8 cellular contexts compared by ENCODE assay signal in the genomic region with DNA sequence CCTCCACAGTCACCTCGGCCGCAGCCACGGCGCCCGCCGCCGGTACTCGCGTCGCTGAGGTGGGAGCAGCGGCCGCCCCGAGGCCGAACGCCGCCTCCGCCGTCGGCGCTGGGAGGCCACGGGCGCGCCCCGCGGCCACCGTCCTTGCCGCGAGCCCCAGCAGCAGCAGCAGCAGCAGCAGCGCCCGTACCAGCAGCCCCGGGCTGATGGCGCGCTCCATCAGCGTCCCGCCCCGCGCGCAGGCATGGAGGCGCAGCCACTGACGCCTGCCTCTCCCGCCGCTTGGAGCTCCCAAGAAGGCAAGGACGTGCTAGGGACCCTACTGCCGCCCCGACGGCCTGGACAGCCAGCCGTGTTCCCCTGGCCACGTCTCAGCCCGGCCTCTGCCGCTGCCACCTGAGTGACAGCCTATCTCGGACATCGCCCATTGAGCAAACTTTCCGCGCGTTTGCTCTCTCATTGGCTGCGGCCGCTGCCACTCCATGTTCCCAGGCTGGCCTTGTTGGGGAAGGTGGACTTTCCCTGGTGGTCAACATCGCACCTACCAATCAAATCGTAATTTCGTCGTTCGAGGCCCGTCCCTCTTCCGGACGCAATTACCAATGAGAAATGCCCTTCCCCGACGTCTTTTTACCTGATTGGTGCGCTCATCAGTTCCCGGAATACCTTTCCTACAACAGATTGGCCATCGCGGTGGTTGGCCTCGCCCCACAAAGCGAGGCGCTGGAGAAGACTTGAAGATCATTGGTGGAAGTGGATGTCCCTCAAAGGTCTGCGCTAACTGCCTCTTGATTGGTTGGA. TPM values are rescaled to one million over a fixed set of nuclear protein-coding genes. Genes with fewer than 3 reads are reported as not detected.
A peak's percentile ranks its signal among the peaks of the same experiment; 100 is the strongest.
DNase-seq lines count a peak whose midpoint lies in the region; ATAC-seq lines count a peak whose summit lies in the region.

A gene (minus strand): TSS at position 410 of the 801 bp plus-strand sequence. CDS start 190 bp downstream, at position 220.

- peak within 1 kb of the TSS; percentile 81 for H2BK120ac ChIP-seq in mesenchymal stem cell (ENCODE audit: low read depth, low read length)

- DNase-seq in COR-L47 (lab: John Stamatoyannopoulos, UW) (peak; percentile 99), HUDEP-2 (lab: John Stamatoyannopoulos, UW; ENCODE audit: unreplicated experiment in 76 of 76) (peak; percentile 32 to 100 (median 98)), NT2/D1 (ENCODE audit: low read depth, low spot score) (peak; percentile 99), mesenchymal stem cell (peak; percentile 100)
- peak; percentile 98 for DNase-seq in activated CD8-positive, alpha-beta memory T cell treated with anti-CD3 and anti-CD28 coated beads, Interleukin-2, amount 10 ng/mL, durations not matched to agents 7 days and 5 days
- DNase-seq in stimulated activated CD8-positive, alpha-beta memory T cell treated with anti-CD3 and anti-CD28 coated beads, Interleukin-12 subunit alpha, Interleukin-12 subunit beta, amount 100 ng/mL, for 4 hours (ENCODE audit: low read depth): peak; percentile 83

- H3K27ac Mint-ChIP-seq in activated CD8-positive, alpha-beta memory T cell treated with anti-CD3 and anti-CD28 coated beads, Interleukin-2, amount 10 ng/mL, durations not matched to agents 7 days and 5 days: peak within 1 kb of the TSS; percentile 94

- H3K4me1 Mint-ChIP-seq in activated CD8-positive, alpha-beta memory T cell treated with anti-CD3 and anti-CD28 coated beads, Interleukin-2, amount 10 ng/mL, durations not matched to agents 7 days and 5 days: peaks cover 22% of the 10 kb centered on the region

- H3K27ac ChIP-seq in mesenchymal stem cell (ENCODE audit: low read length, poor library complexity, severe bottlenecking): peak within 1 kb of the TSS; percentile 99

- H3K27me3 Mint-ChIP-seq in activated CD8-positive, alpha-beta memory T cell treated with anti-CD3 and anti-CD28 coated beads, Interleukin-2, amount 10 ng/mL, durations not matched to agents 7 days and 5 days: no peaks in the 10 kb centered on the region

- H3K79me1 ChIP-seq in mesenchymal stem cell (replicated peaks; ENCODE audit: low read length, poor library complexity, severe bottlenecking): peaks cover 9% of the 10 kb centered on the region

- H3K23ac ChIP-seq in mesenchymal stem cell (ENCODE audit: low read length in 2 of 2): peak within 1 kb of the TSS; percentile 97 to 100

- H3K9ac ChIP-seq in NT2/D1 (ENCODE audit: insufficient read length, low read depth): peak within 1 kb of the TSS; percentile 90
- H3K9ac ChIP-seq in endocrine pancreas (ENCODE audit: control insufficient read depth, insufficient read depth, low read length): peak within 1 kb of the TSS; percentile 90
- H3K9ac ChIP-seq in mesenchymal stem cell (ENCODE audit: low read length): peak within 1 kb of the TSS; percentile 93

- H3K4ac ChIP-seq in mesenchymal stem cell (ENCODE audit: low read depth in 1 of 2, low read length in 2 of 2): peak within 1 kb of the TSS; percentile 92 to 98

- no peak within 1 kb of the TSS for H2AK5ac ChIP-seq in mesenchymal stem cell (ENCODE audit: low read length, severe bottlenecking)

- peak within 1 kb of the TSS; percentile 90 to 93 for H2BK12ac ChIP-seq in mesenchymal stem cell (ENCODE audit: low read length in 2 of 2)

- no peaks in the 10 kb centered on the region for H3K4me1 ChIP-seq in NT2/D1 (ENCODE audit: insufficient read depth, insufficient read length)
- H3K4me1 ChIP-seq in endocrine pancreas (ENCODE audit: control insufficient read depth, insufficient read depth, low read length): peaks cover 5% of the 10 kb centered on the region
- H3K4me1 ChIP-seq in mesenchymal stem cell (ENCODE audit: control insufficient read depth, insufficient read depth, low read depth, low read length): peaks cover 4% of the 10 kb centered on the region

- H2BK15ac ChIP-seq in mesenchymal stem cell (ENCODE audit: low read depth, poor library complexity, severe bottlenecking): peak within 1 kb of the TSS; percentile 100

- H3K27me3 ChIP-seq in NT2/D1 (ENCODE audit: insufficient read depth, insufficient read length): no peaks in the 10 kb centered on the region
- H3K27me3 ChIP-seq in endocrine pancreas (ENCODE audit: control insufficient read depth, insufficient read depth, low read length): no peaks in the 10 kb centered on the region
- H3K27me3 ChIP-seq in mesenchymal stem cell (ENCODE audit: control insufficient read depth in 1 of 2, insufficient read depth in 1 of 2, low read length in 2 of 2): no peaks in the 10 kb centered on the region

- H3K36me3 ChIP-seq in NT2/D1 (ENCODE audit: insufficient read depth, insufficient read length, low read length) (no peaks in the 10 kb centered on the region), endocrine pancreas (ENCODE audit: control insufficient read depth, insufficient read depth, low read length) (no peaks in the 10 kb centered on the region), mesenchymal stem cell (ENCODE audit: control insufficient read depth in 1 of 2, insufficient read depth in 2 of 2, low read depth in 1 of 2, low read length in 2 of 2) (no peaks in the 10 kb centered on the region)

- H4K91ac ChIP-seq in mesenchymal stem cell (ENCODE audit: low read length): peak within 1 kb of the TSS; percentile 99

- H2BK5ac ChIP-seq in mesenchymal stem cell (ENCODE audit: low read depth, low read length, poor library complexity, severe bottlenecking): no peak within 1 kb of the TSS

- H3K4me2 ChIP-seq in mesenchymal stem cell (ENCODE audit: low read length, poor library complexity, severe bottlenecking): peak within 1 kb of the TSS; percentile 86

- whole genome bisulfite sequencing in mesenchymal stem cell: under 1% methylated on average over 75 of the region's 75 CpGs

- no peaks in the 10 kb centered on the region for H3K9me3 Mint-ChIP-seq in activated CD8-positive, alpha-beta memory T cell treated with anti-CD3 and anti-CD28 coated beads, Interleukin-2, amount 10 ng/mL, durations not matched to agents 7 days and 5 days (ENCODE audit: low read depth)

- no peak within 1 kb of the TSS for H3K4me3 Mint-ChIP-seq in activated CD8-positive, alpha-beta memory T cell treated with anti-CD3 and anti-CD28 coated beads, Interleukin-2, amount 10 ng/mL, durations not matched to agents 7 days and 5 days

- H3K9me3 ChIP-seq in NT2/D1 (ENCODE audit: insufficient read depth, low read length) (no peaks in the 10 kb centered on the region), endocrine pancreas (ENCODE audit: control insufficient read depth, low read length) (no peaks in the 10 kb centered on the region), mesenchymal stem cell (ENCODE audit: control insufficient read depth, low read length) (no peaks in the 10 kb centered on the region)

- peak within 1 kb of the TSS; percentile 98 for H4K8ac ChIP-seq in mesenchymal stem cell (ENCODE audit: low read length)

- CTCF ChIA-PET in activated CD8-positive, alpha-beta memory T cell treated with anti-CD3 and anti-CD28 coated beads, Interleukin-2, amount 10 ng/mL, durations not matched to agents 7 days and 5 days (lab: Charles Lee): interaction anchor here (1.0 to 2.4 kb wide), 7 partner anchors 24 to 65 kb away, joined by 3 to 12 read pairs (median 3); a partner anchor contains a TSS

- peaks cover 7% of the 10 kb centered on the region for H3K36me3 Mint-ChIP-seq in activated CD8-positive, alpha-beta memory T cell treated with anti-CD3 and anti-CD28 coated beads, Interleukin-2, amount 10 ng/mL, durations not matched to agents 7 days and 5 days

- H2AFZ ChIP-seq in mesenchymal stem cell (ENCODE audit: low read depth, low read length): peak within 1 kb of the TSS; percentile 96

- peak within 1 kb of the TSS in 1 of 2 experiments; percentile 100 for H3K14ac ChIP-seq in mesenchymal stem cell (ENCODE audit: low read length in 2 of 2)

- H3K4me3 ChIP-seq in NT2/D1 (ENCODE audit: insufficient read length, low read depth) (peak within 1 kb of the TSS; percentile 75), endocrine pancreas (ENCODE audit: control insufficient read depth, insufficient read depth, low read length) (peak within 1 kb of the TSS; percentile 92), mesenchymal stem cell (ENCODE audit: insufficient read depth in 1 of 2, low read depth in 1 of 2, low read length in 2 of 2) (peak within 1 kb of the TSS; percentile 93 to 100)

- peak; percentile 80 for ATAC-seq in GM21381 (IDR thresholded peaks at IDR 0.05; ENCODE audit: unreplicated experiment)
- ATAC-seq in activated CD8-positive, alpha-beta memory T cell treated with anti-CD3 and anti-CD28 coated beads, Interleukin-2, amount 10 ng/mL, durations not matched to agents 7 days and 5 days: peak; percentile 89

- peak within 1 kb of the TSS; percentile 98 to 100 for H3K18ac ChIP-seq in mesenchymal stem cell (ENCODE audit: low read depth in 1 of 2, low read length in 2 of 2)

RNA-seq across cellular contexts. Expression of the gene that starts here (rescaled TPM):
- 10 to 100 TPM; 17.0 to 29.8 TPM for total RNA-seq in activated CD8-positive, alpha-beta memory T cell treated with anti-CD3 and anti-CD28 coated beads, Interleukin-2, amount 10 ng/mL, durations not matched to agents 7 days and 5 days
- 12.2 TPM for polyA plus RNA-seq in mesenchymal stem cell (2013, experiment 1 of 2)
- polyA plus RNA-seq in mesenchymal stem cell (2013, experiment 2 of 2): 14.6 TPM

Comparison
In these comparisons a context has a peak if more than half of its experiments do, and no peak if none do; other contexts are left out.
1. Peak in every context shown above with its lines: DNase-seq, ATAC-seq, H3K4me3 ChIP-seq and H3K27ac ChIP-seq.